ENCODE assay signal across 1 cellular context in the genomic region with DNA sequence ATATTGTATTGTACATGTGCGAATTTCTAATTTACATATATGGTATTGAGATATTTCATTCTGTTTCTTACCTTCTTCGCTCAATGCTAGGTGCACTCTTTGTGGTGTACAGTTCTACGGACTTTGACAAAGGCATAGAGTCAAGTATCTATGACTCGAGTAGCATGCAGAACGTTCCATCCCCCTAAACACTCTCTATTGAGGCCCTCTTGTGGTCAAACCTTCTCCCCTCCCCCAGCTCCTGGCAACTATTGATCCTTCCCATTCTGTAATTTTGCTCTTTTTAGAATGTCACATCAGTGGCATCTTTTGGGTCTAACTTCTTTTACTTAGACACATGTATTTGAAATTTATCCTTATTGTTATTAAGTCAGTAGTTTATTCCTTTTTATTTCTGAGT.
TF ChIP-seq lines count a peak whose summit lies in the region.

No MANE protein-coding gene starts in this region.

TF ChIP-seq in HCT116, 20 proteins besides CTCF, POLR2A, EP300 and RAD21 (continued from another document):
- TF ChIP-seq, protein P1, sequence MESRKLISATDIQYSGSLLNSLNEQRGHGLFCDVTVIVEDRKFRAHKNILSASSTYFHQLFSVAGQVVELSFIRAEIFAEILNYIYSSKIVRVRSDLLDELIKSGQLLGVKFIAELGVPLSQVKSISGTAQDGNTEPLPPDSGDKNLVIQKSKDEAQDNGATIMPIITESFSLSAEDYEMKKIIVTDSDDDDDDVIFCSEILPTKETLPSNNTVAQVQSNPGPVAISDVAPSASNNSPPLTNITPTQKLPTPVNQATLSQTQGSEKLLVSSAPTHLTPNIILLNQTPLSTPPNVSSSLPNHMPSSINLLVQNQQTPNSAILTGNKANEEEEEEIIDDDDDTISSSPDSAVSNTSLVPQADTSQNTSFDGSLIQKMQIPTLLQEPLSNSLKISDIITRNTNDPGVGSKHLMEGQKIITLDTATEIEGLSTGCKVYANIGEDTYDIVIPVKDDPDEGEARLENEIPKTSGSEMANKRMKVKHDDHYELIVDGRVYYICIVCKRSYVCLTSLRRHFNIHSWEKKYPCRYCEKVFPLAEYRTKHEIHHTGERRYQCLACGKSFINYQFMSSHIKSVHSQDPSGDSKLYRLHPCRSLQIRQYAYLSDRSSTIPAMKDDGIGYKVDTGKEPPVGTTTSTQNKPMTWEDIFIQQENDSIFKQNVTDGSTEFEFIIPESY (IDR thresholded peaks at IDR 0.05; ENCODE audit: extremely low read depth, insufficient replicate concordance, low read length), result no peak
- TF ChIP-seq SRF (IDR thresholded peaks at IDR 0.05; ENCODE audit: low read depth) (no peak), ELF1 (IDR thresholded peaks at IDR 0.05; ENCODE audit: borderline replicate concordance, low read depth) (no peak), SIN3A (IDR thresholded peaks at IDR 0.05; ENCODE audit: low read depth) (no peak)
